8 cellular contexts compared by ENCODE assay signal in the genomic region with DNA sequence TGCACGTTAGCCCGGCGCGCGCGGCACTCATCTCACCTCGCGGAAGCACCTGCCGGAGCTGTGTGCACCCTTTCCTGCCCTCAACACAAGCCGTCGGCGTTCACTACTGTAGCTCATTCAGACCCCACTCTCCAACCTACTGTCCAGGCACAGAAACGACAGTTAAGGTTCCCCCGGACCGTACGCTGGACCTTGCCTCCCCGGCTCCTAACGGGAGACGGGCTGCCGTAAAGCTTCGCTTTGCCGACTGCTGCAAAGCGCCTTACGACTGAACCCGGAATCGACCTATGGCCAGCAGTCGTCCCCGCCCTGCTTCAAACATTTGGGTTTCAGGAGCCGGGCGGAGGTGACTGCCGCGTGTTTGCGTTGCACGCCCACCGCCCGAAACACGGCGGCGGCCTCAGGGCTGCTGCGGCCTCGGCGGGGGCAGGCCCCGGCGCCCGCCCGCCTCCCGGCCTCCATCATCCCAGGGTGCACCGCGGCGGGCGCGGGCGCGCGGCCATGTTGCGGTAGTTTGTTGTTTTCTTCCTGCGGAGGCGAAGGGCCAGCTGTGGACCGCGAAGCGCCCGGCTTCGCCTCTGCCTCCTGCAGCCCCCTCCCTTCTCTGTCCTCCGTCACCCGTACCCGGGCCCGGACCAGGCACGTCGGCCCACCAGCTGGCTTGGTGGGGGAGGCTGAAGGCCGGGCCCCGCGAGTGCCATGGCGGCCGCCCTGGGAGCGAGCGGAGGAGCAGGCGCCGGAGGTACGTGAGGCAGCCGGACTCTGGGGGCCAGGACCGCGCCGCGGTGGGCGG. TPM values are rescaled to one million over a fixed set of nuclear protein-coding genes. Genes with fewer than 3 reads are reported as not detected.
DNase-seq lines count a peak whose midpoint lies in the region; ATAC-seq lines count a peak whose summit lies in the region.

A gene with protein sequence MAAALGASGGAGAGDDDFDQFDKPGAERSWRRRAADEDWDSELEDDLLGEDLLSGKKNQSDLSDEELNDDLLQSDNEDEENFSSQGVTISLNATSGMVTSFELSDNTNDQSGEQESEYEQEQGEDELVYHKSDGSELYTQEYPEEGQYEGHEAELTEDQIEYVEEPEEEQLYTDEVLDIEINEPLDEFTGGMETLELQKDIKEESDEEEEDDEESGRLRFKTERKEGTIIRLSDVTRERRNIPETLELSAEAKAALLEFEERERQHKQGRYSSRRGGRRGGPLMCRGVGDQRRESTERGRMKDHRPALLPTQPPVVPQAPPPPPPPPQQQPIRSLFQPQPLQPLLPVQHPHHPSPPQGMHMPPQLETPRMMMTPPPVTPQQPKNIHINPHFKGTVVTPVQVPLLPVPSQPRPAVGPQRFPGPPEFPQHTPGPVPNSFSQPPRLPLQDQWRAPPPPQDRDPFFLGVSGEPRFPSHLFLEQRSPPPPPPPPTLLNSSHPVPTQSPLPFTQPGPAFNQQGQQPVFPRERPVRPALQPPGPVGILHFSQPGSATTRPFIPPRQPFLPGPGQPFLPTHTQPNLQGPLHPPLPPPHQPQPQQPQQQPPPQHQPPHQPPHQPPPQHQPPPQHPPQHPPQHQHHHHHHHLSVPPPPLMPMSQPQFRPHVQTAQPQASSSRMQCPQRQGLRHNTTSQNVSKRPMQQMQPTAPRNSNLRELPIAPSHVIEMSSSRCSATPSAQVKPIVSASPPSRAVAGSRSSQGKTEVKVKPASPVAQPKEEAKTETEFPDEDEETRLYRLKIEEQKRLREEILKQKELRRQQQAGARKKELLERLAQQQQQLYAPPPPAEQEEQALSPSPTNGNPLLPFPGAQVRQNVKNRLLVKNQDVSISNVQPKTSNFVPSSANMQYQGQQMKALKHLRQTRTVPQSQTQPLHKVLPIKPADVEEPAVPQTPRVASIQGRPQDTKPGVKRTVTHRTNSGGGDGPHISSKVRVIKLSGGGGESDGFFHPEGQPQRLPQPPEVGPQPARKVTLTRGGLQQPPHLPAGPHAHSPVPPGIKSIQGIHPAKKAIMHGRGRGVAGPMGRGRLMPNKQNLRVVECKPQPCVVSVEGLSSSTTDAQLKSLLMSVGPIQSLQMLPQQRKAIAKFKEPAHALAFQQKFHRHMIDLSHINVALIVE (plus strand): TSS at position 484 of the 793 bp plus-strand sequence. CDS start 216 bp downstream, at position 700.

- peaks cover 29 to 46% of the 10 kb centered on the region in 2 donors for H3K4me1 Mint-ChIP-seq in effector memory CD8-positive, alpha-beta T cell (ENCODE audit: low read depth in 2 of 2)
- H3K4me1 Mint-ChIP-seq in memory B cell = peaks cover 23% of the 10 kb centered on the region

- ATAC-seq in GM19467 (IDR thresholded peaks at IDR 0.05; ENCODE audit: unreplicated experiment) (peak; percentile 71), memory B cell (ENCODE audit: low read depth) (peak; percentile 81)
- peak; percentile 81 for ATAC-seq in effector memory CD8-positive, alpha-beta T cell (replicated peaks)

- peaks cover 0 to 4% of the 10 kb centered on the region in 2 donors for H3K9me3 Mint-ChIP-seq in effector memory CD8-positive, alpha-beta T cell
- H3K9me3 Mint-ChIP-seq in memory B cell = peaks cover 6% of the 10 kb centered on the region

- peak within 1 kb of the TSS; percentile 96 to 97 for H3K27ac Mint-ChIP-seq in effector memory CD8-positive, alpha-beta T cell
- peak within 1 kb of the TSS; percentile 96 for H3K27ac Mint-ChIP-seq in memory B cell

- CTCF ChIA-PET in activated CD8-positive, alpha-beta memory T cell treated with anti-CD3 and anti-CD28 coated beads for 36 hours (lab: Charles Lee) = interaction anchor here (0.6 to 1.4 kb wide), 5 partner anchors 21 to 97 kb away, joined by 3 to 6 read pairs (median 4); no protein-coding TSS in a partner anchor

- H3K27me3 Mint-ChIP-seq in effector memory CD8-positive, alpha-beta T cell = no peaks in the 10 kb centered on the region
- no peaks in the 10 kb centered on the region for H3K27me3 Mint-ChIP-seq in memory B cell

- peaks cover 34% of the 10 kb centered on the region for H3K36me3 Mint-ChIP-seq in effector memory CD8-positive, alpha-beta T cell (ENCODE audit: insufficient read depth)
- H3K36me3 Mint-ChIP-seq in memory B cell = peaks cover 34% of the 10 kb centered on the region

- DNase-seq in CMK (ENCODE audit: low read depth) (peak; percentile 64), HPDE6-E6E7 (ENCODE audit: extremely low spot score) (peak; percentile 83), NOMO-1 (lab: John Stamatoyannopoulos, UW; ENCODE audit: unreplicated experiment in 2 of 2) (peak; percentile 56 to 60), memory B cell (ENCODE audit: low spot score in 2 of 2) (peak; percentile 76 to 94)
- peak; percentile 66 to 82 (median 74) for DNase-seq in effector memory CD8-positive, alpha-beta T cell
- peak; percentile 54 for DNase-seq in stimulated activated CD8-positive, alpha-beta memory T cell treated with anti-CD3 and anti-CD28 coated beads, Interleukin-12 subunit alpha, Interleukin-12 subunit beta, amount 100 ng/mL, for 1 hour (ENCODE audit: low read depth)

- POLR2A ChIA-PET in activated CD8-positive, alpha-beta memory T cell treated with anti-CD3 and anti-CD28 coated beads for 36 hours (lab: Charles Lee) = interaction anchor here (0.7 to 1.3 kb wide), 5 partner anchors 20 to 347 kb away, joined by 3 to 5 read pairs (median 5); no protein-coding TSS in a partner anchor

- H3K4me3 Mint-ChIP-seq in effector memory CD8-positive, alpha-beta T cell = peak within 1 kb of the TSS; percentile 92 to 95
- peak within 1 kb of the TSS; percentile 92 for H3K4me3 Mint-ChIP-seq in memory B cell

RNA-seq across cellular contexts. Expression of the gene that starts here (rescaled TPM):
- total RNA-seq in activated CD8-positive, alpha-beta memory T cell treated with anti-CD3 and anti-CD28 coated beads for 36 hours = 10 to 100 TPM; 64.0 to 64.9 TPM

Comparison
In these comparisons a context has a peak if more than half of its experiments do, and no peak if none do; other contexts are left out.
1. Peak in every context shown above with its lines: DNase-seq and ATAC-seq.